Comparison of ENCODE assay signal across 1 cellular context in genomic region chr15:40879609-40880008, GRCh38.
TF ChIP-seq lines count a peak whose summit lies in the region.

No MANE protein-coding gene starts in this region.

TF ChIP-seq in GM12878, 131 proteins besides CTCF, POLR2A, EP300 and RAD21:
- TF ChIP-seq FOXK2 (IDR thresholded peaks at IDR 0.05) (no peak), ATF7 (IDR thresholded peaks at IDR 0.05; ENCODE audit: low read depth) (0 out of 2 replicates have a peak, but pooled peaks have one; percentile 30), IKZF2 (IDR thresholded peaks at IDR 0.05) (peak; percentile 77 to 82; a peak in 3 of 4 replicates), DPF2 (IDR thresholded peaks at IDR 0.05) (0 out of 2 replicates have a peak, but pooled peaks have one; percentile 15), IKZF1 (conservative IDR thresholded peaks at IDR 0.05) (peak; percentile 52), ZSCAN29 (IDR thresholded peaks at IDR 0.05) (no peak), ZNF384 (IDR thresholded peaks at IDR 0.05; ENCODE audit: borderline replicate concordance, low read depth, low read length) (peak; percentile 87), RELB (IDR thresholded peaks at IDR 0.05; ENCODE audit: low read depth) (peak; percentile 36; the same call in 1 of the 2 replicates), CREM (IDR thresholded peaks at IDR 0.05; ENCODE audit: low read depth) (peak; percentile 25; the same call in 1 of the 2 replicates), TCF7 (IDR thresholded peaks at IDR 0.05; ENCODE audit: borderline replicate concordance) (peak; percentile 93), RFX5 (IDR thresholded peaks at IDR 0.05; ENCODE audit: low read depth, low read length) (no peak), GABPA (IDR thresholded peaks at IDR 0.05; ENCODE audit: low read depth) (no peak), CUX1 (IDR thresholded peaks at IDR 0.05; ENCODE audit: insufficient replicate concordance, low read depth, low read length) (no peak), ZZZ3 (IDR thresholded peaks at IDR 0.05; ENCODE audit: control insufficient read depth, insufficient read length, low read depth) (no peak), WRNIP1 (IDR thresholded peaks at IDR 0.05; ENCODE audit: borderline replicate concordance, low read depth, low read length) (peak; percentile 59; the same call in 1 of the 2 replicates), EED (IDR thresholded peaks at IDR 0.05; ENCODE audit: low read depth) (peak; percentile 57; the same call in 1 of the 2 replicates), MXI1 (IDR thresholded peaks at IDR 0.05; ENCODE audit: low read depth, low read length) (no peak), JUNB (IDR thresholded peaks at IDR 0.05) (peak; percentile 56; the same call in 1 of the 2 replicates), LARP7 (IDR thresholded peaks at IDR 0.05) (no peak), SREBF1 (IDR thresholded peaks at IDR 0.05; ENCODE audit: low read length) (no peak), IRF4 (IDR thresholded peaks at IDR 0.05; ENCODE audit: low read depth, low read length) (0 out of 2 replicates have a peak, but pooled peaks have one; percentile 16), NBN (IDR thresholded peaks at IDR 0.05) (peak; percentile 82; the same call in 1 of the 2 replicates), BHLHE40 (IDR thresholded peaks at IDR 0.05; ENCODE audit: borderline replicate concordance in 1 of 2, low read depth in 2 of 2, low read length in 1 of 2) (0 out of 4 replicates have a peak, but pooled peaks of 1 of the 2 experiments have one; percentile 20), RUNX3 (IDR thresholded peaks at IDR 0.05; ENCODE audit: low read length) (peak; percentile 89)
- TF ChIP-seq, protein P1, sequence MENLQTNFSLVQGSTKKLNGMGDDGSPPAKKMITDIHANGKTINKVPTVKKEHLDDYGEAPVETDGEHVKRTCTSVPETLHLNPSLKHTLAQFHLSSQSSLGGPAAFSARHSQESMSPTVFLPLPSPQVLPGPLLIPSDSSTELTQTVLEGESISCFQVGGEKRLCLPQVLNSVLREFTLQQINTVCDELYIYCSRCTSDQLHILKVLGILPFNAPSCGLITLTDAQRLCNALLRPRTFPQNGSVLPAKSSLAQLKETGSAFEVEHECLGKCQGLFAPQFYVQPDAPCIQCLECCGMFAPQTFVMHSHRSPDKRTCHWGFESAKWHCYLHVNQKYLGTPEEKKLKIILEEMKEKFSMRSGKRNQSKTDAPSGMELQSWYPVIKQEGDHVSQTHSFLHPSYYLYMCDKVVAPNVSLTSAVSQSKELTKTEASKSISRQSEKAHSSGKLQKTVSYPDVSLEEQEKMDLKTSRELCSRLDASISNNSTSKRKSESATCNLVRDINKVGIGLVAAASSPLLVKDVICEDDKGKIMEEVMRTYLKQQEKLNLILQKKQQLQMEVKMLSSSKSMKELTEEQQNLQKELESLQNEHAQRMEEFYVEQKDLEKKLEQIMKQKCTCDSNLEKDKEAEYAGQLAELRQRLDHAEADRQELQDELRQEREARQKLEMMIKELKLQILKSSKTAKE (IDR thresholded peaks at IDR 0.05; ENCODE audit: low read depth, poor library complexity, severe bottlenecking): peak; percentile 50
- TF ChIP-seq, protein P2, sequence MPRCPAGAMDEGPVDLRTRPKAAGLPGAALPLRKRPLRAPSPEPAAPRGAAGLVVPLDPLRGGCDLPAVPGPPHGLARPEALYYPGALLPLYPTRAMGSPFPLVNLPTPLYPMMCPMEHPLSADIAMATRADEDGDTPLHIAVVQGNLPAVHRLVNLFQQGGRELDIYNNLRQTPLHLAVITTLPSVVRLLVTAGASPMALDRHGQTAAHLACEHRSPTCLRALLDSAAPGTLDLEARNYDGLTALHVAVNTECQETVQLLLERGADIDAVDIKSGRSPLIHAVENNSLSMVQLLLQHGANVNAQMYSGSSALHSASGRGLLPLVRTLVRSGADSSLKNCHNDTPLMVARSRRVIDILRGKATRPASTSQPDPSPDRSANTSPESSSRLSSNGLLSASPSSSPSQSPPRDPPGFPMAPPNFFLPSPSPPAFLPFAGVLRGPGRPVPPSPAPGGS (IDR thresholded peaks at IDR 0.05; ENCODE audit: borderline replicate concordance, insufficient read depth, low read depth, low read length, poor library complexity, severe bottlenecking): peak; percentile 20
- TF ChIP-seq, protein P3, sequence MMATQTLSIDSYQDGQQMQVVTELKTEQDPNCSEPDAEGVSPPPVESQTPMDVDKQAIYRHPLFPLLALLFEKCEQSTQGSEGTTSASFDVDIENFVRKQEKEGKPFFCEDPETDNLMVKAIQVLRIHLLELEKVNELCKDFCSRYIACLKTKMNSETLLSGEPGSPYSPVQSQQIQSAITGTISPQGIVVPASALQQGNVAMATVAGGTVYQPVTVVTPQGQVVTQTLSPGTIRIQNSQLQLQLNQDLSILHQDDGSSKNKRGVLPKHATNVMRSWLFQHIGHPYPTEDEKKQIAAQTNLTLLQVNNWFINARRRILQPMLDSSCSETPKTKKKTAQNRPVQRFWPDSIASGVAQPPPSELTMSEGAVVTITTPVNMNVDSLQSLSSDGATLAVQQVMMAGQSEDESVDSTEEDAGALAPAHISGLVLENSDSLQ (IDR thresholded peaks at IDR 0.05): 0 out of 2 replicates have a peak, but pooled peaks have one; percentile 5
- TF ChIP-seq, protein P4, sequence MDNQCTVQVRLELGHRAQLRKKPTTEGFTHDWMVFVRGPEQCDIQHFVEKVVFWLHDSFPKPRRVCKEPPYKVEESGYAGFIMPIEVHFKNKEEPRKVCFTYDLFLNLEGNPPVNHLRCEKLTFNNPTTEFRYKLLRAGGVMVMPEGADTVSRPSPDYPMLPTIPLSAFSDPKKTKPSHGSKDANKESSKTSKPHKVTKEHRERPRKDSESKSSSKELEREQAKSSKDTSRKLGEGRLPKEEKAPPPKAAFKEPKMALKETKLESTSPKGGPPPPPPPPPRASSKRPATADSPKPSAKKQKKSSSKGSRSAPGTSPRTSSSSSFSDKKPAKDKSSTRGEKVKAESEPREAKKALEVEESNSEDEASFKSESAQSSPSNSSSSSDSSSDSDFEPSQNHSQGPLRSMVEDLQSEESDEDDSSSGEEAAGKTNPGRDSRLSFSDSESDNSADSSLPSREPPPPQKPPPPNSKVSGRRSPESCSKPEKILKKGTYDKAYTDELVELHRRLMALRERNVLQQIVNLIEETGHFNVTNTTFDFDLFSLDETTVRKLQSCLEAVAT (IDR thresholded peaks at IDR 0.05): peak; percentile 31; the same call in 1 of the 2 replicates
- TF ChIP-seq, protein P5, sequence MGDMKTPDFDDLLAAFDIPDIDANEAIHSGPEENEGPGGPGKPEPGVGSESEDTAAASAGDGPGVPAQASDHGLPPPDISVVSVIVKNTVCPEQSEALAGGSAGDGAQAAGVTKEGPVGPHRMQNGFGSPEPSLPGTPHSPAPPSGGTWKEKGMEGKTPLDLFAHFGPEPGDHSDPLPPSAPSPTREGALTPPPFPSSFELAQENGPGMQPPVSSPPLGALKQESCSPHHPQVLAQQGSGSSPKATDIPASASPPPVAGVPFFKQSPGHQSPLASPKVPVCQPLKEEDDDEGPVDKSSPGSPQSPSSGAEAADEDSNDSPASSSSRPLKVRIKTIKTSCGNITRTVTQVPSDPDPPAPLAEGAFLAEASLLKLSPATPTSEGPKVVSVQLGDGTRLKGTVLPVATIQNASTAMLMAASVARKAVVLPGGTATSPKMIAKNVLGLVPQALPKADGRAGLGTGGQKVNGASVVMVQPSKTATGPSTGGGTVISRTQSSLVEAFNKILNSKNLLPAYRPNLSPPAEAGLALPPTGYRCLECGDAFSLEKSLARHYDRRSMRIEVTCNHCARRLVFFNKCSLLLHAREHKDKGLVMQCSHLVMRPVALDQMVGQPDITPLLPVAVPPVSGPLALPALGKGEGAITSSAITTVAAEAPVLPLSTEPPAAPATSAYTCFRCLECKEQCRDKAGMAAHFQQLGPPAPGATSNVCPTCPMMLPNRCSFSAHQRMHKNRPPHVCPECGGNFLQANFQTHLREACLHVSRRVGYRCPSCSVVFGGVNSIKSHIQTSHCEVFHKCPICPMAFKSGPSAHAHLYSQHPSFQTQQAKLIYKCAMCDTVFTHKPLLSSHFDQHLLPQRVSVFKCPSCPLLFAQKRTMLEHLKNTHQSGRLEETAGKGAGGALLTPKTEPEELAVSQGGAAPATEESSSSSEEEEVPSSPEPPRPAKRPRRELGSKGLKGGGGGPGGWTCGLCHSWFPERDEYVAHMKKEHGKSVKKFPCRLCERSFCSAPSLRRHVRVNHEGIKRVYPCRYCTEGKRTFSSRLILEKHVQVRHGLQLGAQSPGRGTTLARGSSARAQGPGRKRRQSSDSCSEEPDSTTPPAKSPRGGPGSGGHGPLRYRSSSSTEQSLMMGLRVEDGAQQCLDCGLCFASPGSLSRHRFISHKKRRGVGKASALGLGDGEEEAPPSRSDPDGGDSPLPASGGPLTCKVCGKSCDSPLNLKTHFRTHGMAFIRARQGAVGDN (IDR thresholded peaks at IDR 0.05): peak; percentile 34; the same call in 1 of the 2 replicates
